Comparison of ENCODE assay signal across 1 cellular context in the genomic region with DNA sequence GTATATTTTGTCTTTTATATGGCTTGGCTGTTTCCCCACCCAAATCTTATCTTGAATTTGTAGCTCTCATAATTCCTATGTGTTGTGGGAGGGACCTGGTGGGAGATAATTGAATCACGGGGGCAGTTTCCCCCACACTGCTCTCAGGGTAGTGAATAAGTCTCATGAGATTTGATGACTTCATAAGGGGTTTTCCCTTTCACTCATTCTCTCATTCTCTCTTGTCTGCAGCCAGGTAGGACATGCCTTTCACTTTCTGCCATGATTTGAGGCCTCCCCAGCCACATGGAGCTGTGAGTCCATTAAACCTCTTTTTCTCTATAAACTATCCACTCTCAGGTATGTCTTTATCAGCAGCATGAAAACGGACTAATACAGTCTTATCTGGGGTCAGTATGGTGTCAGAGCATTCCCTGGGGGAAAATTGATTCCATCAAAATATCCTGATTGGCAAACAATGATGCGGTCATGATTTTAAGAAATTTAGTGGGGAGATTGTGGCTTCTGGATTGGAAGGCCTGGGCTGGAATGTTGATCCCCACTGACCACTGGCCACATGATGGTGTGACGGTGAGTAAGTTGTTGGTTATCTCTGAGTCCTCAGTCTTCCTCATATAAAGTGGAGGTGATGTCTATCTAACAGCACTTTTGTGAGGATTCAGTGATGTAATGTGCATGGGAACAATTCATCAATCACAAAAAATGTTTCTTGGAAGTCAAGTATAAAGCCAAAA.
TF ChIP-seq lines count a peak whose summit lies in the region.

No MANE protein-coding gene starts in this region.

TF ChIP-seq in GM12878, 131 proteins besides CTCF, POLR2A, EP300 and RAD21 (continued from another document and continues in another):
- TF ChIP-seq, protein P1, sequence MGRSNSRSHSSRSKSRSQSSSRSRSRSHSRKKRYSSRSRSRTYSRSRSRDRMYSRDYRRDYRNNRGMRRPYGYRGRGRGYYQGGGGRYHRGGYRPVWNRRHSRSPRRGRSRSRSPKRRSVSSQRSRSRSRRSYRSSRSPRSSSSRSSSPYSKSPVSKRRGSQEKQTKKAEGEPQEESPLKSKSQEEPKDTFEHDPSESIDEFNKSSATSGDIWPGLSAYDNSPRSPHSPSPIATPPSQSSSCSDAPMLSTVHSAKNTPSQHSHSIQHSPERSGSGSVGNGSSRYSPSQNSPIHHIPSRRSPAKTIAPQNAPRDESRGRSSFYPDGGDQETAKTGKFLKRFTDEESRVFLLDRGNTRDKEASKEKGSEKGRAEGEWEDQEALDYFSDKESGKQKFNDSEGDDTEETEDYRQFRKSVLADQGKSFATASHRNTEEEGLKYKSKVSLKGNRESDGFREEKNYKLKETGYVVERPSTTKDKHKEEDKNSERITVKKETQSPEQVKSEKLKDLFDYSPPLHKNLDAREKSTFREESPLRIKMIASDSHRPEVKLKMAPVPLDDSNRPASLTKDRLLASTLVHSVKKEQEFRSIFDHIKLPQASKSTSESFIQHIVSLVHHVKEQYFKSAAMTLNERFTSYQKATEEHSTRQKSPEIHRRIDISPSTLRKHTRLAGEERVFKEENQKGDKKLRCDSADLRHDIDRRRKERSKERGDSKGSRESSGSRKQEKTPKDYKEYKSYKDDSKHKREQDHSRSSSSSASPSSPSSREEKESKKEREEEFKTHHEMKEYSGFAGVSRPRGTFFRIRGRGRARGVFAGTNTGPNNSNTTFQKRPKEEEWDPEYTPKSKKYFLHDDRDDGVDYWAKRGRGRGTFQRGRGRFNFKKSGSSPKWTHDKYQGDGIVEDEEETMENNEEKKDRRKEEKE (IDR thresholded peaks at IDR 0.05): no peak
- TF ChIP-seq NR2F1 (conservative IDR thresholded peaks at IDR 0.05): no peak
- TF ChIP-seq MEF2B (IDR thresholded peaks at IDR 0.05; ENCODE audit: partially characterized antibody, poor library complexity, severe bottlenecking): peak; percentile 97
- TF ChIP-seq, protein P2, sequence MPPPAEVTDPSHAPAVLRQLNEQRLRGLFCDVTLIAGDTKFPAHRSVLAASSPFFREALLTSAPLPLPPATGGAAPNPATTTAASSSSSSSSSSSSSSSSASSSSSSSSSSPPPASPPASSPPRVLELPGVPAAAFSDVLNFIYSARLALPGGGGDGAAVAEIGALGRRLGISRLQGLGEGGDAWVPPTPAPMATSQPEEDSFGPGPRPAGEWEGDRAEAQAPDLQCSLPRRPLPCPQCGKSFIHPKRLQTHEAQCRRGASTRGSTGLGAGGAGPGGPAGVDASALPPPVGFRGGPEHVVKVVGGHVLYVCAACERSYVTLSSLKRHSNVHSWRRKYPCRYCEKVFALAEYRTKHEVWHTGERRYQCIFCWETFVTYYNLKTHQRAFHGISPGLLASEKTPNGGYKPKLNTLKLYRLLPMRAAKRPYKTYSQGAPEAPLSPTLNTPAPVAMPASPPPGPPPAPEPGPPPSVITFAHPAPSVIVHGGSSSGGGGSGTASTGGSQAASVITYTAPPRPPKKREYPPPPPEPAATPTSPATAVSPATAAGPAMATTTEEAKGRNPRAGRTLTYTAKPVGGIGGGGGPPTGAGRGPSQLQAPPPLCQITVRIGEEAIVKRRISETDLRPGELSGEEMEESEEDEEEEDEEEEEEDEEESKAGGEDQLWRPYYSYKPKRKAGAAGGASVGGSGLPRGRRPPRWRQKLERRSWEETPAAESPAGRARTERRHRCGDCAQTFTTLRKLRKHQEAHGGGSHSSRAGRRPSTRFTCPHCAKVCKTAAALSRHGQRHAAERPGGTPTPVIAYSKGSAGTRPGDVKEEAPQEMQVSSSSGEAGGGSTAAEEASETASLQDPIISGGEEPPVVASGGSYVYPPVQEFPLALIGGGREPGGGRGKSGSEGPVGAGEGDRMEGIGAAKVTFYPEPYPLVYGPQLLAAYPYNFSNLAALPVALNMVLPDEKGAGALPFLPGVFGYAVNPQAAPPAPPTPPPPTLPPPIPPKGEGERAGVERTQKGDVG (CRISPR knock-in tag; IDR thresholded peaks at IDR 0.05): no peak
- TF ChIP-seq, protein P3, sequence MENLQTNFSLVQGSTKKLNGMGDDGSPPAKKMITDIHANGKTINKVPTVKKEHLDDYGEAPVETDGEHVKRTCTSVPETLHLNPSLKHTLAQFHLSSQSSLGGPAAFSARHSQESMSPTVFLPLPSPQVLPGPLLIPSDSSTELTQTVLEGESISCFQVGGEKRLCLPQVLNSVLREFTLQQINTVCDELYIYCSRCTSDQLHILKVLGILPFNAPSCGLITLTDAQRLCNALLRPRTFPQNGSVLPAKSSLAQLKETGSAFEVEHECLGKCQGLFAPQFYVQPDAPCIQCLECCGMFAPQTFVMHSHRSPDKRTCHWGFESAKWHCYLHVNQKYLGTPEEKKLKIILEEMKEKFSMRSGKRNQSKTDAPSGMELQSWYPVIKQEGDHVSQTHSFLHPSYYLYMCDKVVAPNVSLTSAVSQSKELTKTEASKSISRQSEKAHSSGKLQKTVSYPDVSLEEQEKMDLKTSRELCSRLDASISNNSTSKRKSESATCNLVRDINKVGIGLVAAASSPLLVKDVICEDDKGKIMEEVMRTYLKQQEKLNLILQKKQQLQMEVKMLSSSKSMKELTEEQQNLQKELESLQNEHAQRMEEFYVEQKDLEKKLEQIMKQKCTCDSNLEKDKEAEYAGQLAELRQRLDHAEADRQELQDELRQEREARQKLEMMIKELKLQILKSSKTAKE (IDR thresholded peaks at IDR 0.05; ENCODE audit: low read depth, poor library complexity, severe bottlenecking): peak; percentile 63
- TF ChIP-seq SP1 (IDR thresholded peaks at IDR 0.05; ENCODE audit: low read depth, low read length): no peak
- TF ChIP-seq CEBPB (IDR thresholded peaks at IDR 0.05; ENCODE audit: borderline replicate concordance in 1 of 2, low read depth in 2 of 2, low read length in 2 of 2): no peak
- TF ChIP-seq, protein P4, sequence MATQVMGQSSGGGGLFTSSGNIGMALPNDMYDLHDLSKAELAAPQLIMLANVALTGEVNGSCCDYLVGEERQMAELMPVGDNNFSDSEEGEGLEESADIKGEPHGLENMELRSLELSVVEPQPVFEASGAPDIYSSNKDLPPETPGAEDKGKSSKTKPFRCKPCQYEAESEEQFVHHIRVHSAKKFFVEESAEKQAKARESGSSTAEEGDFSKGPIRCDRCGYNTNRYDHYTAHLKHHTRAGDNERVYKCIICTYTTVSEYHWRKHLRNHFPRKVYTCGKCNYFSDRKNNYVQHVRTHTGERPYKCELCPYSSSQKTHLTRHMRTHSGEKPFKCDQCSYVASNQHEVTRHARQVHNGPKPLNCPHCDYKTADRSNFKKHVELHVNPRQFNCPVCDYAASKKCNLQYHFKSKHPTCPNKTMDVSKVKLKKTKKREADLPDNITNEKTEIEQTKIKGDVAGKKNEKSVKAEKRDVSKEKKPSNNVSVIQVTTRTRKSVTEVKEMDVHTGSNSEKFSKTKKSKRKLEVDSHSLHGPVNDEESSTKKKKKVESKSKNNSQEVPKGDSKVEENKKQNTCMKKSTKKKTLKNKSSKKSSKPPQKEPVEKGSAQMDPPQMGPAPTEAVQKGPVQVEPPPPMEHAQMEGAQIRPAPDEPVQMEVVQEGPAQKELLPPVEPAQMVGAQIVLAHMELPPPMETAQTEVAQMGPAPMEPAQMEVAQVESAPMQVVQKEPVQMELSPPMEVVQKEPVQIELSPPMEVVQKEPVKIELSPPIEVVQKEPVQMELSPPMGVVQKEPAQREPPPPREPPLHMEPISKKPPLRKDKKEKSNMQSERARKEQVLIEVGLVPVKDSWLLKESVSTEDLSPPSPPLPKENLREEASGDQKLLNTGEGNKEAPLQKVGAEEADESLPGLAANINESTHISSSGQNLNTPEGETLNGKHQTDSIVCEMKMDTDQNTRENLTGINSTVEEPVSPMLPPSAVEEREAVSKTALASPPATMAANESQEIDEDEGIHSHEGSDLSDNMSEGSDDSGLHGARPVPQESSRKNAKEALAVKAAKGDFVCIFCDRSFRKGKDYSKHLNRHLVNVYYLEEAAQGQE (IDR thresholded peaks at IDR 0.05; ENCODE audit: low read depth, low read length): no peak
- TF ChIP-seq SMC3 (IDR thresholded peaks at IDR 0.05; ENCODE audit: borderline replicate concordance, low read length): no peak
- TF ChIP-seq SIN3A (IDR thresholded peaks at IDR 0.05; ENCODE audit: low read depth, low read length): no peak
- TF ChIP-seq KDM1A (IDR thresholded peaks at IDR 0.05; ENCODE audit: borderline replicate concordance): no peak
- TF ChIP-seq GATAD2B (conservative IDR thresholded peaks at IDR 0.05; ENCODE audit: low read depth): no peak
- TF ChIP-seq, protein P5, sequence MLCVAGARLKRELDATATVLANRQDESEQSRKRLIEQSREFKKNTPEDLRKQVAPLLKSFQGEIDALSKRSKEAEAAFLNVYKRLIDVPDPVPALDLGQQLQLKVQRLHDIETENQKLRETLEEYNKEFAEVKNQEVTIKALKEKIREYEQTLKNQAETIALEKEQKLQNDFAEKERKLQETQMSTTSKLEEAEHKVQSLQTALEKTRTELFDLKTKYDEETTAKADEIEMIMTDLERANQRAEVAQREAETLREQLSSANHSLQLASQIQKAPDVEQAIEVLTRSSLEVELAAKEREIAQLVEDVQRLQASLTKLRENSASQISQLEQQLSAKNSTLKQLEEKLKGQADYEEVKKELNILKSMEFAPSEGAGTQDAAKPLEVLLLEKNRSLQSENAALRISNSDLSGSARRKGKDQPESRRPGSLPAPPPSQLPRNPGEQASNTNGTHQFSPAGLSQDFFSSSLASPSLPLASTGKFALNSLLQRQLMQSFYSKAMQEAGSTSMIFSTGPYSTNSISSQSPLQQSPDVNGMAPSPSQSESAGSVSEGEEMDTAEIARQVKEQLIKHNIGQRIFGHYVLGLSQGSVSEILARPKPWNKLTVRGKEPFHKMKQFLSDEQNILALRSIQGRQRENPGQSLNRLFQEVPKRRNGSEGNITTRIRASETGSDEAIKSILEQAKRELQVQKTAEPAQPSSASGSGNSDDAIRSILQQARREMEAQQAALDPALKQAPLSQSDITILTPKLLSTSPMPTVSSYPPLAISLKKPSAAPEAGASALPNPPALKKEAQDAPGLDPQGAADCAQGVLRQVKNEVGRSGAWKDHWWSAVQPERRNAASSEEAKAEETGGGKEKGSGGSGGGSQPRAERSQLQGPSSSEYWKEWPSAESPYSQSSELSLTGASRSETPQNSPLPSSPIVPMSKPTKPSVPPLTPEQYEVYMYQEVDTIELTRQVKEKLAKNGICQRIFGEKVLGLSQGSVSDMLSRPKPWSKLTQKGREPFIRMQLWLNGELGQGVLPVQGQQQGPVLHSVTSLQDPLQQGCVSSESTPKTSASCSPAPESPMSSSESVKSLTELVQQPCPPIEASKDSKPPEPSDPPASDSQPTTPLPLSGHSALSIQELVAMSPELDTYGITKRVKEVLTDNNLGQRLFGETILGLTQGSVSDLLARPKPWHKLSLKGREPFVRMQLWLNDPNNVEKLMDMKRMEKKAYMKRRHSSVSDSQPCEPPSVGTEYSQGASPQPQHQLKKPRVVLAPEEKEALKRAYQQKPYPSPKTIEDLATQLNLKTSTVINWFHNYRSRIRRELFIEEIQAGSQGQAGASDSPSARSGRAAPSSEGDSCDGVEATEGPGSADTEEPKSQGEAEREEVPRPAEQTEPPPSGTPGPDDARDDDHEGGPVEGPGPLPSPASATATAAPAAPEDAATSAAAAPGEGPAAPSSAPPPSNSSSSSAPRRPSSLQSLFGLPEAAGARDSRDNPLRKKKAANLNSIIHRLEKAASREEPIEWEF (IDR thresholded peaks at IDR 0.05; ENCODE audit: insufficient replicate concordance, low read depth, low read length): no peak
- TF ChIP-seq ZNF24 (IDR thresholded peaks at IDR 0.05): no peak
- TF ChIP-seq, protein P6, sequence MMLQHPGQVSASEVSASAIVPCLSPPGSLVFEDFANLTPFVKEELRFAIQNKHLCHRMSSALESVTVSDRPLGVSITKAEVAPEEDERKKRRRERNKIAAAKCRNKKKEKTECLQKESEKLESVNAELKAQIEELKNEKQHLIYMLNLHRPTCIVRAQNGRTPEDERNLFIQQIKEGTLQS (IDR thresholded peaks at IDR 0.05; ENCODE audit: borderline replicate concordance, extremely low read depth, low read depth, low read length): no peak
- no peak for TF ChIP-seq RBBP5 (conservative IDR thresholded peaks at IDR 0.05)
- no peak for TF ChIP-seq NRF1 (conservative IDR thresholded peaks at IDR 0.05; ENCODE audit: low read depth, low read length)
- no peak for TF ChIP-seq TCF7 (IDR thresholded peaks at IDR 0.05; ENCODE audit: borderline replicate concordance)
- TF ChIP-seq POLR2AphosphoS5 (IDR thresholded peaks at IDR 0.05; ENCODE audit: low read length): no peak
- TF ChIP-seq, protein P7, sequence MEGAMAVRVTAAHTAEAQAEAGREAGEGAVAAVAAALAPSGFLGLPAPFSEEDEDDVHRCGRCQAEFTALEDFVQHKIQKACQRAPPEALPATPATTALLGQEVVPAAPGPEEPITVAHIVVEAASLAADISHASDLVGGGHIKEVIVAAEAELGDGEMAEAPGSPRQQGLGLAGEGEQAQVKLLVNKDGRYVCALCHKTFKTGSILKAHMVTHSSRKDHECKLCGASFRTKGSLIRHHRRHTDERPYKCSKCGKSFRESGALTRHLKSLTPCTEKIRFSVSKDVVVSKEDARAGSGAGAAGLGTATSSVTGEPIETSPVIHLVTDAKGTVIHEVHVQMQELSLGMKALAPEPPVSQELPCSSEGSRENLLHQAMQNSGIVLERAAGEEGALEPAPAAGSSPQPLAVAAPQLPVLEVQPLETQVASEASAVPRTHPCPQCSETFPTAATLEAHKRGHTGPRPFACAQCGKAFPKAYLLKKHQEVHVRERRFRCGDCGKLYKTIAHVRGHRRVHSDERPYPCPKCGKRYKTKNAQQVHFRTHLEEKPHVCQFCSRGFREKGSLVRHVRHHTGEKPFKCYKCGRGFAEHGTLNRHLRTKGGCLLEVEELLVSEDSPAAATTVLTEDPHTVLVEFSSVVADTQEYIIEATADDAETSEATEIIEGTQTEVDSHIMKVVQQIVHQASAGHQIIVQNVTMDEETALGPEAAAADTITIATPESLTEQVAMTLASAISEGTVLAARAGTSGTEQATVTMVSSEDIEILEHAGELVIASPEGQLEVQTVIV (IDR thresholded peaks at IDR 0.05; ENCODE audit: borderline replicate concordance, partially characterized antibody): no peak
- TF ChIP-seq SMARCA5 (IDR thresholded peaks at IDR 0.05): no peak
- TF ChIP-seq SUPT20H (IDR thresholded peaks at IDR 0.05; ENCODE audit: borderline replicate concordance, control insufficient read depth, low read depth, low read length): no peak
